In the genomic region with DNA sequence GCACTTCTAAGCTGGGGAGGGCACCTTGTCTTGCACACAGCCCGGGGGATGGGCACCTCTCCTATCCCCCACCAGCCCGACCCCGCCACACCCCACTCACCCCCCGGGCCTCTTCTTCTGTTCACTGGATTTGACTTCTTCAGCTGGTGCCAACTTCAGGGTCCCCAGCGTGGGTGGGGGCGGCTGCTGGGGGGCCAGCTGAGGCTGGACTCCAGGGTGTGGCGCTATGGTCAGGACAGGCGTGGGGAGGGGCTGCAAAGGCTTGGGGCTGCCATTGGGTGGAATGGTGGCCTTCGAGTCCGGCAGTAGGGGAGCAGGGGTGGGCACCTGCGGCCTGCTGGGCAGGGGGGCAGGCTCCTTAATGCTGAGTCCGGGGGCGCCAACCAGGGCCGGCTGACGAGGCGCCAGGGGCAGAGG, we compare ENCODE assay signal across 9 cellular contexts. TPM values are rescaled to one million over a fixed set of nuclear protein-coding genes. Genes with fewer than 3 reads are reported as not detected.
DNase-seq lines count a peak whose midpoint lies in the region; ATAC-seq and TF ChIP-seq lines count a peak whose summit lies in the region.
"Had no signal": no experiment of that assay in that cellular context is flagged by ENCODE, and none has a peak within 500 bp of the region (broad histone marks: within the 10 kb centered on the region; RNA-seq: fewer than 3 reads in every experiment).

No MANE protein-coding gene starts in this region.

- H3K27me3 ChIP-seq in left lung, result no peaks in the 10 kb centered on the region

- H3K4me1 ChIP-seq in left lung, result peaks cover 57 to 80% of the 10 kb centered on the region in 2 donors

- H3K27ac ChIP-seq in left lung, result peak overlapping the region; percentile 99 to 100

- intact Hi-C loops in left lung (cut with DNase I), result no loop called here

- no peak for TF ChIP-seq CTCF in HFFc6 (IDR thresholded peaks at IDR 0.05)
- no peak for TF ChIP-seq CTCF in left lung (IDR thresholded peaks at IDR 0.05)

- H3K4me1 Mint-ChIP-seq in HFFc6 (ENCODE audit: low read depth), result peaks cover 71% of the 10 kb centered on the region
- peaks cover 59% of the 10 kb centered on the region for H3K4me1 Mint-ChIP-seq in activated naive CD8-positive, alpha-beta T cell treated with anti-CD3 and anti-CD28 coated beads for 36 hours
- H3K4me1 Mint-ChIP-seq in stimulated activated memory B cell treated with anti-CD40 and anti-IgM and Interleukin-4, amounts not matched to agents 10 μg/mL and 1 μg/mL and 100 μg/mL, for 72 hours, result peaks cover 78% of the 10 kb centered on the region

- H3K27me3 Mint-ChIP-seq in HFFc6 (ENCODE audit: insufficient read depth), result peaks cover 8% of the 10 kb centered on the region
- no peaks in the 10 kb centered on the region for H3K27me3 Mint-ChIP-seq in activated naive CD8-positive, alpha-beta T cell treated with anti-CD3 and anti-CD28 coated beads for 36 hours
- H3K27me3 Mint-ChIP-seq in stimulated activated memory B cell treated with anti-CD40 and anti-IgM and Interleukin-4, amounts not matched to agents 10 μg/mL and 1 μg/mL and 100 μg/mL, for 72 hours, result no peaks in the 10 kb centered on the region
- H3K27me3 Mint-ChIP-seq: activated CD8-positive, alpha-beta memory T cell treated with anti-CD3 and anti-CD28 coated beads, Interleukin-2, amount 10 ng/mL, durations not matched to agents 7 days and 5 days had no signal

- ATAC-seq in left lung (no peak), HG03135 (IDR thresholded peaks at IDR 0.05; ENCODE audit: unreplicated experiment) (no peak)
- ATAC-seq in stimulated activated memory B cell treated with anti-CD40 and anti-IgM and Interleukin-4, amounts not matched to agents 10 μg/mL and 1 μg/mL and 100 μg/mL, for 72 hours, result no peak
- ATAC-seq: activated CD8-positive, alpha-beta memory T cell treated with anti-CD3 and anti-CD28 coated beads, Interleukin-2, amount 10 ng/mL, durations not matched to agents 7 days and 5 days had no signal

- H3K9me3 ChIP-seq in left lung, result no peaks in the 10 kb centered on the region

- no peak overlapping the region for H3K4me3 Mint-ChIP-seq in HFFc6
- peak overlapping the region; percentile 45 for H3K4me3 Mint-ChIP-seq in activated naive CD8-positive, alpha-beta T cell treated with anti-CD3 and anti-CD28 coated beads for 36 hours
- H3K4me3 Mint-ChIP-seq in stimulated activated memory B cell treated with anti-CD40 and anti-IgM and Interleukin-4, amounts not matched to agents 10 μg/mL and 1 μg/mL and 100 μg/mL, for 72 hours, result peak overlapping the region; percentile 62

- H3K4me3 ChIP-seq in left lung, result peak overlapping the region in 1 of 2 donors; percentile 87

- DNase-seq in HFFc6, result no peak
- no peak for DNase-seq in activated naive CD8-positive, alpha-beta T cell treated with anti-CD3 and anti-CD28 coated beads for 36 hours
- peak in 1 of 2 donors; percentile 78 for DNase-seq in left lung
- no peak for DNase-seq in NCI-H2029 treated with DMSO at 0.1 percent for 48 hours (lab: John Stamatoyannopoulos, UW)
- no peak for DNase-seq in DMS53 treated with DMSO at 0.1 percent for 48 hours (lab: John Stamatoyannopoulos, UW; ENCODE audit: unreplicated experiment)
- no peak for DNase-seq in NCI-H226
- DNase-seq: activated CD8-positive, alpha-beta memory T cell treated with anti-CD3 and anti-CD28 coated beads, Interleukin-2, amount 10 ng/mL, durations not matched to agents 7 days and 5 days had no signal

- H3K36me3 ChIP-seq in left lung, result no peaks in the 10 kb centered on the region

- peaks cover 11% of the 10 kb centered on the region; the same call in 1 of the 2 replicates for H3K36me3 Mint-ChIP-seq in HFFc6 (ENCODE audit: low read depth)
- H3K36me3 Mint-ChIP-seq in activated naive CD8-positive, alpha-beta T cell treated with anti-CD3 and anti-CD28 coated beads for 36 hours, result peaks cover 16% of the 10 kb centered on the region
- H3K36me3 Mint-ChIP-seq in stimulated activated memory B cell treated with anti-CD40 and anti-IgM and Interleukin-4, amounts not matched to agents 10 μg/mL and 1 μg/mL and 100 μg/mL, for 72 hours, result peaks cover 7% of the 10 kb centered on the region

- no peaks in the 10 kb centered on the region for H3K9me3 Mint-ChIP-seq in HFFc6
- H3K9me3 Mint-ChIP-seq in activated naive CD8-positive, alpha-beta T cell treated with anti-CD3 and anti-CD28 coated beads for 36 hours, result no peaks in the 10 kb centered on the region
- no peaks in the 10 kb centered on the region for H3K9me3 Mint-ChIP-seq in stimulated activated memory B cell treated with anti-CD40 and anti-IgM and Interleukin-4, amounts not matched to agents 10 μg/mL and 1 μg/mL and 100 μg/mL, for 72 hours

- H3K27ac Mint-ChIP-seq in HFFc6, result peak overlapping the region; percentile 99
- no peak overlapping the region for H3K27ac Mint-ChIP-seq in activated naive CD8-positive, alpha-beta T cell treated with anti-CD3 and anti-CD28 coated beads for 36 hours
- peak overlapping the region; percentile 79 for H3K27ac Mint-ChIP-seq in stimulated activated memory B cell treated with anti-CD40 and anti-IgM and Interleukin-4, amounts not matched to agents 10 μg/mL and 1 μg/mL and 100 μg/mL, for 72 hours

RNA-seq across cellular contexts. Expression of a gene that starts 6.1 kb away (rescaled TPM):
- total RNA-seq in HFFc6 (2021; fragmentation: NEBNext Ultra II Directional; extraction: Animal tissue kit (Norgen Biotek cat#: 25700)), result 10 to 100 TPM; 19.4 to 25.4 (median 21.9) TPM
- 10 to 100 TPM; 23.8 to 25.6 TPM for total RNA-seq in activated naive CD8-positive, alpha-beta T cell treated with anti-CD3 and anti-CD28 coated beads for 36 hours
- 10 to 100 TPM; 19.7 to 31.9 TPM for total RNA-seq in left lung

RNA-seq across cellular contexts. Expression of a gene that starts 57.5 kb away (rescaled TPM):
- total RNA-seq in HFFc6 (2021; fragmentation: NEBNext Ultra II Directional; extraction: Animal tissue kit (Norgen Biotek cat#: 25700)), result 10 to 100 TPM; 22.4 to 28.2 (median 26.1) TPM
- 10 to 100 TPM; 35.7 to 36.8 TPM for total RNA-seq in activated naive CD8-positive, alpha-beta T cell treated with anti-CD3 and anti-CD28 coated beads for 36 hours
- 10 to 100 TPM; 43.6 to 52.7 TPM for total RNA-seq in left lung

RNA-seq across cellular contexts. Expression of a gene that starts 58.5 kb away (rescaled TPM):
- 10 to 100 TPM; 35.9 to 43.2 (median 37.6) TPM for total RNA-seq in HFFc6 (2021; fragmentation: NEBNext Ultra II Directional; extraction: Animal tissue kit (Norgen Biotek cat#: 25700))
- 100 to 1,000 TPM; 115 to 120 TPM for total RNA-seq in activated naive CD8-positive, alpha-beta T cell treated with anti-CD3 and anti-CD28 coated beads for 36 hours
- 10 to 100 TPM; 16.2 to 27.2 TPM for total RNA-seq in left lung
